Comparison of ENCODE assay signal across 17 cellular contexts in genomic region chr17:31269178-31269577, GRCh38. TPM values are rescaled to one million over a fixed set of nuclear protein-coding genes. Genes with fewer than 3 reads are reported as not detected.
DNase-seq lines count a peak whose midpoint lies in the region; ATAC-seq and TF ChIP-seq lines count a peak whose summit lies in the region.
"Had no signal": no experiment of that assay in that cellular context is flagged by ENCODE, and none has a peak within 500 bp of the region (broad histone marks: within the 10 kb centered on the region; RNA-seq: fewer than 3 reads in every experiment).

No MANE protein-coding gene starts in this region.

- H3K27ac Mint-ChIP-seq in type B pancreatic cell (peak overlapping the region; percentile 68), progenitor cell of endocrine pancreas (no peak overlapping the region)
- no peak overlapping the region for H3K27ac Mint-ChIP-seq in activated CD8-positive, alpha-beta memory T cell treated with anti-CD3 and anti-CD28 coated beads, Interleukin-2, amount 10 ng/mL, durations not matched to agents 7 days and 5 days
- H3K27ac Mint-ChIP-seq: activated B cell treated with CpG ODN at 0.5 μM for 24 hours; CD8-positive, alpha-beta memory T cell; stimulated activated effector memory CD8-positive, alpha-beta T cell treated with anti-CD3 and anti-CD28 coated beads, Interleukin-12 subunit alpha, Interleukin-12 subunit beta, amount 100 ng/mL, for 72 hours had no signal

- H3K4me1 Mint-ChIP-seq in type B pancreatic cell (ENCODE audit: unreplicated experiment) (peaks cover 9% of the 10 kb centered on the region), progenitor cell of endocrine pancreas (ENCODE audit: low read depth) (peaks cover 5% of the 10 kb centered on the region)
- H3K4me1 Mint-ChIP-seq in activated CD8-positive, alpha-beta memory T cell treated with anti-CD3 and anti-CD28 coated beads, Interleukin-2, amount 10 ng/mL, durations not matched to agents 7 days and 5 days = no peaks in the 10 kb centered on the region
- H3K4me1 Mint-ChIP-seq: activated B cell treated with CpG ODN at 0.5 μM for 24 hours; CD8-positive, alpha-beta memory T cell; stimulated activated effector memory CD8-positive, alpha-beta T cell treated with anti-CD3 and anti-CD28 coated beads, Interleukin-12 subunit alpha, Interleukin-12 subunit beta, amount 100 ng/mL, for 72 hours had no signal

- H3K27ac ChIP-seq in cardiac muscle cell = peak overlapping the region; percentile 84
- H3K27ac ChIP-seq in caudate nucleus (ENCODE audit: low read depth, low read length) = peak overlapping the region; percentile 11
- H3K27ac ChIP-seq in liver (ENCODE audit: low read depth in 1 of 2, low read length in 2 of 2) = no peak overlapping the region

- H3K9ac ChIP-seq in liver (ENCODE audit: low read depth in 1 of 2, low read length in 2 of 2) = no peak overlapping the region

- no peaks in the 10 kb centered on the region for H3K9me3 Mint-ChIP-seq in type B pancreatic cell
- H3K9me3 Mint-ChIP-seq in activated CD8-positive, alpha-beta memory T cell treated with anti-CD3 and anti-CD28 coated beads, Interleukin-2, amount 10 ng/mL, durations not matched to agents 7 days and 5 days (ENCODE audit: low read depth) = no peaks in the 10 kb centered on the region
- no peaks in the 10 kb centered on the region for H3K9me3 Mint-ChIP-seq in progenitor cell of endocrine pancreas (ENCODE audit: low read depth)
- H3K9me3 Mint-ChIP-seq: activated B cell treated with CpG ODN at 0.5 μM for 24 hours; CD8-positive, alpha-beta memory T cell; stimulated activated effector memory CD8-positive, alpha-beta T cell treated with anti-CD3 and anti-CD28 coated beads, Interleukin-12 subunit alpha, Interleukin-12 subunit beta, amount 100 ng/mL, for 72 hours had no signal

- H3K27me3 ChIP-seq in cardiac muscle cell = no peaks in the 10 kb centered on the region
- H3K27me3 ChIP-seq in liver (ENCODE audit: control insufficient read depth in 4 of 4, insufficient read depth in 4 of 4, low read length in 3 of 4) = no peaks in the 10 kb centered on the region

- H3K27me3 Mint-ChIP-seq in type B pancreatic cell (no peaks in the 10 kb centered on the region), progenitor cell of endocrine pancreas (no peaks in the 10 kb centered on the region)
- H3K27me3 Mint-ChIP-seq in activated CD8-positive, alpha-beta memory T cell treated with anti-CD3 and anti-CD28 coated beads, Interleukin-2, amount 10 ng/mL, durations not matched to agents 7 days and 5 days = no peaks in the 10 kb centered on the region
- H3K27me3 Mint-ChIP-seq: activated B cell treated with CpG ODN at 0.5 μM for 24 hours; CD8-positive, alpha-beta memory T cell had no signal

- TF ChIP-seq CTCF in cardiac muscle cell (IDR thresholded peaks at IDR 0.05; ENCODE audit: low read depth, low read length) = no peak
- no peak for TF ChIP-seq CTCF in liver (IDR thresholded peaks at IDR 0.05; ENCODE audit: low read depth, low read length, missing input control)
- no peak for TF ChIP-seq CTCF in type B pancreatic cell (conservative IDR thresholded peaks at IDR 0.05)
- no peak for TF ChIP-seq CTCF in progenitor cell of endocrine pancreas (IDR thresholded peaks at IDR 0.05; ENCODE audit: unreplicated experiment)

- ATAC-seq in Right ventricle myocardium superior (ENCODE audit: poor library complexity) = no peak
- ATAC-seq in activated CD8-positive, alpha-beta memory T cell treated with anti-CD3 and anti-CD28 coated beads, Interleukin-2, amount 10 ng/mL, durations not matched to agents 7 days and 5 days = no peak
- ATAC-seq: stimulated activated effector memory CD8-positive, alpha-beta T cell treated with anti-CD3 and anti-CD28 coated beads, Interleukin-12 subunit alpha, Interleukin-12 subunit beta, amount 100 ng/mL, for 72 hours had no signal

- intact Hi-C loops in Right ventricle myocardium superior (cut with DNase I) = no loop called here

- H3K4me3 ChIP-seq in cardiac muscle cell = no peak overlapping the region
- H3K4me3 ChIP-seq in liver (ENCODE audit: low read depth in 1 of 3, low read length in 3 of 3) = no peak overlapping the region

- H3K4me3 Mint-ChIP-seq in type B pancreatic cell (no peak overlapping the region), progenitor cell of endocrine pancreas (ENCODE audit: low read depth) (no peak overlapping the region)
- no peak overlapping the region for H3K4me3 Mint-ChIP-seq in activated CD8-positive, alpha-beta memory T cell treated with anti-CD3 and anti-CD28 coated beads, Interleukin-2, amount 10 ng/mL, durations not matched to agents 7 days and 5 days
- H3K4me3 Mint-ChIP-seq: activated B cell treated with CpG ODN at 0.5 μM for 24 hours; CD8-positive, alpha-beta memory T cell; stimulated activated effector memory CD8-positive, alpha-beta T cell treated with anti-CD3 and anti-CD28 coated beads, Interleukin-12 subunit alpha, Interleukin-12 subunit beta, amount 100 ng/mL, for 72 hours had no signal

- H3K4me1 ChIP-seq in cardiac muscle cell (ENCODE audit: low read depth) (no peaks in the 10 kb centered on the region), liver (ENCODE audit: control insufficient read depth in 4 of 4, insufficient read depth in 4 of 4, low read length in 3 of 4) (peaks cover 0 to 6% (median 3%) of the 10 kb centered on the region in 4 donors)

- peaks cover 44% of the 10 kb centered on the region for H3K36me3 Mint-ChIP-seq in type B pancreatic cell
- peaks cover 20% of the 10 kb centered on the region for H3K36me3 Mint-ChIP-seq in activated CD8-positive, alpha-beta memory T cell treated with anti-CD3 and anti-CD28 coated beads, Interleukin-2, amount 10 ng/mL, durations not matched to agents 7 days and 5 days
- peaks cover 38% of the 10 kb centered on the region for H3K36me3 Mint-ChIP-seq in progenitor cell of endocrine pancreas (ENCODE audit: insufficient read depth)

- peak in 1 of 2 donors; percentile 28 for DNase-seq in cardiac muscle cell (ENCODE audit: low read depth in 1 of 2, low spot score in 1 of 2)
- no peak for DNase-seq in Right ventricle myocardium superior
- DNase-seq in caudate nucleus (lab: John Stamatoyannopoulos, UW) = no peak
- DNase-seq in type B pancreatic cell (ENCODE audit: extremely low spot score, unreplicated experiment) = no peak
- DNase-seq in activated CD8-positive, alpha-beta memory T cell treated with anti-CD3 and anti-CD28 coated beads, Interleukin-2, amount 10 ng/mL, durations not matched to agents 7 days and 5 days = no peak
- no peak for DNase-seq in NCI-H748 (lab: John Stamatoyannopoulos, UW; ENCODE audit: unreplicated experiment)
- no peak for DNase-seq in progenitor cell of endocrine pancreas (ENCODE audit: low spot score, unreplicated experiment)
- DNase-seq: activated B cell treated with CpG ODN at 0.5 μM for 24 hours; CD8-positive, alpha-beta memory T cell; NCI-H1694 treated with DMSO at 0.1 percent for 48 hours; NCI-H510A treated with DMSO at 0.1 percent for 48 hours; right cardiac atrium had no signal

- TF ChIP-seq RAD21 in liver (IDR thresholded peaks at IDR 0.05) = no peak

- CTCF ChIA-PET in activated CD8-positive, alpha-beta memory T cell treated with anti-CD3 and anti-CD28 coated beads, Interleukin-2, amount 10 ng/mL, durations not matched to agents 7 days and 5 days (lab: Charles Lee) = interaction anchor here (1.2 kb wide), 1 partner anchor 53 kb away, joined by 4 read pairs; no protein-coding TSS in a partner anchor

- H3K36me3 ChIP-seq in cardiac muscle cell (peaks cover 31% of the 10 kb centered on the region), liver (ENCODE audit: control insufficient read depth in 4 of 4, insufficient read depth in 3 of 4, low read depth in 1 of 4, low read length in 3 of 4) (peaks cover 0 to 23% (median 6%) of the 10 kb centered on the region in 4 donors)

- H3K9me3 ChIP-seq in cardiac muscle cell (ENCODE audit: low read depth) = no peaks in the 10 kb centered on the region
- no peaks in the 10 kb centered on the region for H3K9me3 ChIP-seq in liver (ENCODE audit: control insufficient read depth in 4 of 4, low read length in 3 of 4)

RNA-seq across cellular contexts. Expression of gene OMG, which starts 27.9 kb away (rescaled TPM):
- total RNA-seq in cardiac muscle cell (not detected in 2 replicates), Right ventricle myocardium superior (not detected), liver (under 1 TPM; 0.05 to 0.25 TPM), type B pancreatic cell (ENCODE audit: low replicate concordance) (not detected in 2 replicates), progenitor cell of endocrine pancreas (not detected in 2 replicates)
- polyA plus RNA-seq in cardiac muscle cell (0.94 and 0.99 TPM in 2 replicates), liver (1 to 10 TPM in 1 of 2 donors, under 1 TPM in 1; 0.13 to 2.1 TPM)
- total RNA-seq in activated CD8-positive, alpha-beta memory T cell treated with anti-CD3 and anti-CD28 coated beads, Interleukin-2, amount 10 ng/mL, durations not matched to agents 7 days and 5 days = under 1 TPM; 0.54 to 0.96 TPM
- total RNA-seq: A673, epithelial cell of proximal tubule, right cardiac atrium had no signal
- polyA plus RNA-seq: CD8-positive, alpha-beta memory T cell; neural cell had no signal

RNA-seq across cellular contexts. Expression of gene EVI2B, which starts 44.7 kb away (rescaled TPM):
- total RNA-seq in cardiac muscle cell (not detected in 2 replicates), Right ventricle myocardium superior (2.9 TPM), liver (1 to 10 TPM; 2.8 to 3.5 TPM), type B pancreatic cell (ENCODE audit: low replicate concordance) (not detected in 2 replicates), progenitor cell of endocrine pancreas (not detected in 2 replicates)
- polyA plus RNA-seq in cardiac muscle cell (0.42 and 1.2 TPM in 2 replicates), liver (1 to 10 TPM; 4.0 to 5.8 TPM)
- total RNA-seq in activated CD8-positive, alpha-beta memory T cell treated with anti-CD3 and anti-CD28 coated beads, Interleukin-2, amount 10 ng/mL, durations not matched to agents 7 days and 5 days = 10 to 100 TPM; 49.4 to 51.5 TPM
- total RNA-seq: epithelial cell of proximal tubule had no signal
- polyA plus RNA-seq: neural cell had no signal

RNA-seq across cellular contexts. Expression of gene EVI2A, which starts 52.2 kb away (rescaled TPM):
- total RNA-seq in cardiac muscle cell = not detected in 2 replicates
- polyA plus RNA-seq in cardiac muscle cell = 0.25 and 0.99 TPM in 2 replicates
- 2.2 TPM for total RNA-seq in Right ventricle myocardium superior
- 1 to 10 TPM; 2.1 to 2.8 TPM for total RNA-seq in liver
- 1 to 10 TPM; 1.1 to 2.0 TPM for polyA plus RNA-seq in liver
- total RNA-seq in type B pancreatic cell (ENCODE audit: low replicate concordance) = not detected in 2 replicates
- total RNA-seq in activated CD8-positive, alpha-beta memory T cell treated with anti-CD3 and anti-CD28 coated beads, Interleukin-2, amount 10 ng/mL, durations not matched to agents 7 days and 5 days = 10 to 100 TPM; 37.3 to 45.9 TPM
- total RNA-seq in progenitor cell of endocrine pancreas = not detected in 2 replicates
- total RNA-seq: A673, epithelial cell of proximal tubule had no signal
- polyA plus RNA-seq: neural cell had no signal

Comparison
In these comparisons a context has a peak if more than half of its experiments do, and no peak if none do; other contexts are left out.
1. H3K27ac ChIP-seq: peak in cardiac muscle cell (single experiment) and caudate nucleus (single experiment); none in liver (0 of 2).
2. RNA of gene EVI2B, which starts 44.7 kb away (total RNA-seq): 49.4 to 51.5 TPM in activated CD8-positive, alpha-beta memory T cell treated with anti-CD3 and anti-CD28 coated beads, Interleukin-2, amount 10 ng/mL, durations not matched to agents 7 days and 5 days; 2.8 to 3.5 TPM in liver, 2.9 TPM in Right ventricle myocardium superior (single experiment), not detected in cardiac muscle cell, not detected in type B pancreatic cell and not detected in progenitor cell of endocrine pancreas; every median in the first group is over 10 times any median in the second.
3. RNA of gene EVI2A, which starts 52.2 kb away (total RNA-seq): 37.3 to 45.9 TPM in activated CD8-positive, alpha-beta memory T cell treated with anti-CD3 and anti-CD28 coated beads, Interleukin-2, amount 10 ng/mL, durations not matched to agents 7 days and 5 days; 2.1 to 2.8 TPM in liver, 2.2 TPM in Right ventricle myocardium superior (single experiment), not detected in cardiac muscle cell, not detected in type B pancreatic cell and not detected in progenitor cell of endocrine pancreas; every median in the first group is over 10 times any median in the second.